34 cellular contexts compared by ENCODE assay signal in the genomic region with DNA sequence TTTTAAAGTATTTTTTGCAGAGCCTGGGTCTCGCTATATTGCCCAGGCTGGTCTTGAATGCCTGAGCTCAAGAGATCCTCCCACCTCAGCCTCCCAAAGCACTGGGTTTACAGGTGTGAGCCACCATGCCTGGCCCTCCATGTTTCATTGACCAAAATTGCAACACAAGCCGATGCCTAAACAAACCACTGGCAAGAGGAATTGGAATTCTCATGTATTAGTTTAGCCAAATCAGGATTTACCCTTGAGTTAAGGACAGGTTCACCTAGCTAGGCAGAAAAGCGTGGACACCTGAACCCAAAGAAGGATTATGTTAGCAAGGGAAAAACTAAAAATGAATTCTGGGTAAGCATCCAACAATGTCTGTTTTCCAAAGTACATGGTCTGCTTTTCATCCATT.
"Had no signal": no experiment of that assay in that cellular context is flagged by ENCODE, and none has a peak within 500 bp of the region (broad histone marks: within the 10 kb centered on the region; RNA-seq: fewer than 3 reads in every experiment).

No MANE protein-coding gene starts in this region.

- DNase-seq: Karpas-422, Kasumi-1, MG63, MM.1S, NCI-H1048, NCI-H1092 treated with DMSO at 0.1 percent for 48 hours, NCI-H1105, NCI-H1105 treated with DMSO at 0.1 percent for 48 hours, NCI-H1417, NCI-H1417 treated with DMSO at 0.1 percent for 48 hours, NCI-H1436, NCI-H1436 treated with DMSO at 0.1 percent for 48 hours, NCI-H146, NCI-H1694, NCI-H1694 treated with DMSO at 0.1 percent for 48 hours, NCI-H187, NCI-H187 treated with DMSO at 0.1 percent for 48 hours, NCI-H1930, NCI-H2029, NCI-H2029 treated with DMSO at 0.1 percent for 48 hours, NCI-H2081, NCI-H2081 treated with DMSO at 0.1 percent for 48 hours, NCI-H2107, NCI-H2171, NCI-H2171 treated with DMSO at 0.1 percent for 48 hours, NCI-H2227 treated with DMSO at 0.1 percent for 48 hours, NCI-H226, NCI-H345, NCI-H446, NCI-H446 treated with DMSO at 0.1 percent for 48 hours, NCI-H510A, NCI-H510A treated with DMSO at 0.1 percent for 48 hours, NCI-H524, NCI-H524 treated with DMSO at 0.1 percent for 48 hours had no signal

- H3K27me3 ChIP-seq: MG63 had no signal

- H3K4me3 ChIP-seq: MG63 had no signal

- H3K36me3 ChIP-seq: MG63 had no signal
